ENCODE assay signal across 20 cellular contexts in the genomic region with DNA sequence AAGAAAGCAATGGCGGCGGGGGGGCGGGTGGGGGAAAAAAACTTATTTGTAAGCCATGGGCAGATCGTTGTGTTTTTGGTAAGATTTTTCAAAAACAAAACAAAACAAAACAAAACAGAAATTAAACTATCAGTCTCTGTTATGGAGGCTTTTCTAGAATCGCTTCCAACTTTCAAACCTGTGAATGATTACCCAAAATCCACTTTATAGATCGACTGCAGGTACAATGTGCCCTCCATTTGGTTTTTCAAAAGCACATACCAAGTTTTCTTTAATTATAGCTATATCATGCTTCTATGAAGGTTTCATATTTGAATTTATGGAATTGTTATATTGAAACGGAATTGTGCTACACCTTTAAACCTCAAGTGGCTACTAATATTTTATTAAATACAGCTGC.
DNase-seq lines count a peak whose midpoint lies in the region; ATAC-seq, FAIRE-seq and TF ChIP-seq lines count a peak whose summit lies in the region.
"Had no signal": no experiment of that assay in that cellular context is flagged by ENCODE, and none has a peak within 500 bp of the region (broad histone marks: within the 10 kb centered on the region; RNA-seq: fewer than 3 reads in every experiment).

No MANE protein-coding gene starts in this region.

- H3K4me3 ChIP-seq in liver (ENCODE audit: low read depth in 1 of 3, low read length in 3 of 3) = peak overlapping the region in 1 of 3 donors; percentile 10
- no peak overlapping the region for H3K4me3 ChIP-seq in HepG2 (replicated peaks in 1 of 3; ENCODE audit: insufficient read depth in 1 of 3, low read depth in 2 of 3, low read length in 3 of 3)
- H3K4me3 ChIP-seq in right lobe of liver = no peak overlapping the region
- H3K4me3 ChIP-seq in MM.1S (ENCODE audit: low read length) = no peak overlapping the region
- H3K4me3 ChIP-seq: A549; BLaER1 treated with 17β-estradiol and CSF1 and Interleukin-3, amounts not matched to agents 10 nM and 100 nM had no signal

- intact Hi-C loops in HepG2 (cut with micrococcal nuclease; ENCODE audit: unreplicated experiment) = no loop called here
- intact Hi-C loops in right lobe of liver (cut with DNase I) = no loop called here

- FAIRE-seq in HepG2 (lab: Jason Lieb, UNC) = no peak
- FAIRE-seq: A549, D721Med, G401.6, GM12892, GM18507 had no signal

- no TSS peak for BruUV-seq in HepG2 (replicated peaks; lab: Mats Ljungman, UMichigan)

- in situ Hi-C loops in HepG2 (cut with HindIII; ENCODE audit: extremely low pct_ligation_motif_present, low pct_unique_long_range_greater_than_20kb) = no loop called here

- CTCF ChIA-PET in HepG2 (lab: Yijun Ruan, JAX; ENCODE audit: low intra/inter-chr PET ratio, low total read pairs) = no interaction called here

- H2AFZ ChIP-seq in HepG2 (ENCODE audit: low read length) = no peak overlapping the region
- H2AFZ ChIP-seq in MM.1S (ENCODE audit: low read length) = no peak overlapping the region

- H3K79me2 ChIP-seq in HepG2 (ENCODE audit: insufficient read depth, low read length) = no peaks in the 10 kb centered on the region
- H3K79me2 ChIP-seq in MM.1S (ENCODE audit: low read length) = no peaks in the 10 kb centered on the region

- TF ChIP-seq RAD21 in liver (IDR thresholded peaks at IDR 0.05) (no peak), HepG2 (CRISPR knock-in tag; IDR thresholded peaks at IDR 0.05) (no peak)

- DNase-seq in HepG2 (ENCODE audit: low spot score) = no peak
- DNase-seq in right lobe of liver = no peak
- DNase-seq in MM.1S = no peak
- DNase-seq in HUDEP-2 (lab: John Stamatoyannopoulos, UW; ENCODE audit: unreplicated experiment in 76 of 76) = no peak
- DNase-seq: AML-193; Caco-2; Calu3; CD4-positive, alpha-beta T cell; CD8-positive, alpha-beta T cell; DMS79 treated with DMSO at 0.1 percent for 48 hours; GF-D8 had no signal

- ATAC-seq in HepG2 = no peak
- ATAC-seq in right lobe of liver = peak; percentile 58 to 80 (median 68)
- ATAC-seq: A549; CD8-positive, alpha-beta T cell had no signal

- H3K9me3 ChIP-seq in liver (ENCODE audit: control insufficient read depth in 4 of 4, low read length in 3 of 4) (no peaks in the 10 kb centered on the region), HepG2 (ENCODE audit: low read length) (peaks cover 28% of the 10 kb centered on the region), right lobe of liver (no peaks in the 10 kb centered on the region), MM.1S (replicated peaks; ENCODE audit: insufficient read depth, low read length) (no peaks in the 10 kb centered on the region)
- H3K9me3 ChIP-seq: A549; BLaER1 treated with 17β-estradiol and CSF1 and Interleukin-3, amounts not matched to agents 10 nM and 100 nM; Caco-2 had no signal

- no peak overlapping the region for H3K27ac ChIP-seq in liver (ENCODE audit: low read depth in 1 of 2, low read length in 2 of 2)
- no peak overlapping the region for H3K27ac ChIP-seq in HepG2 (ENCODE audit: extremely low read length, insufficient read depth, low read length)
- peak overlapping the region in 1 of 3 donors; percentile 13 for H3K27ac ChIP-seq in right lobe of liver
- H3K27ac ChIP-seq in MM.1S (ENCODE audit: low read length) = no peak overlapping the region
- H3K27ac ChIP-seq: 22Rv1; A549; BLaER1 treated with 17β-estradiol and CSF1 and Interleukin-3, amounts not matched to agents 10 nM and 100 nM; C4-2B had no signal

- 51% methylated on average over 7 of the region's 7 CpGs for WGBS in liver
- 5% methylated on average over 7 of the region's 7 CpGs for WGBS in HepG2 (ENCODE audit: low lambda C conversion rate)
- 52% methylated on average over 7 of the region's 7 CpGs for WGBS in right lobe of liver (ENCODE audit: insufficient coverage, low coverage, low lambda C conversion rate, missing lambda C conversion rate)

- H3K4me1 ChIP-seq in liver (ENCODE audit: control insufficient read depth in 4 of 4, insufficient read depth in 4 of 4, low read length in 3 of 4) = peaks cover 3 to 10% (median 6%) of the 10 kb centered on the region in 4 donors
- no peaks in the 10 kb centered on the region for H3K4me1 ChIP-seq in HepG2 (ENCODE audit: insufficient read depth, low read length)
- peaks cover 0 to 15% (median 4%) of the 10 kb centered on the region in 4 donors for H3K4me1 ChIP-seq in right lobe of liver
- no peaks in the 10 kb centered on the region for H3K4me1 ChIP-seq in MM.1S (ENCODE audit: low read length)
- H3K4me1 ChIP-seq: A549; BLaER1 treated with 17β-estradiol and CSF1 and Interleukin-3, amounts not matched to agents 10 nM and 100 nM; Caco-2 had no signal

- POLR2A ChIA-PET in HepG2 (lab: Yijun Ruan, JAX) = no interaction called here

- H3K9me2 ChIP-seq in MM.1S (replicated peaks; ENCODE audit: insufficient read depth, low read length) = no peaks in the 10 kb centered on the region

- no peak overlapping the region for H3K9ac ChIP-seq in liver (ENCODE audit: low read depth in 1 of 2, low read length in 2 of 2)
- no peak overlapping the region for H3K9ac ChIP-seq in HepG2 (ENCODE audit: insufficient read depth, low read depth, low read length)
- H3K9ac ChIP-seq in MM.1S (ENCODE audit: low read length) = no peak overlapping the region
- H3K9ac ChIP-seq: BLaER1 treated with 17β-estradiol and CSF1 and Interleukin-3, amounts not matched to agents 10 nM and 100 nM had no signal

- TF ChIP-seq EP300 in HepG2 (IDR thresholded peaks at IDR 0.05; ENCODE audit: low read depth in 2 of 2, low read length in 2 of 2) = no peak
- no peak for TF ChIP-seq EP300 in HepG2 (CRISPR knock-in tag; IDR thresholded peaks at IDR 0.05; ENCODE audit: borderline replicate concordance)

- H3K36me3 ChIP-seq in liver (ENCODE audit: control insufficient read depth in 4 of 4, insufficient read depth in 3 of 4, low read depth in 1 of 4, low read length in 3 of 4) = no peaks in the 10 kb centered on the region
- H3K36me3 ChIP-seq in HepG2 (replicated peaks in 1 of 2; ENCODE audit: control insufficient read depth in 1 of 2, insufficient read depth in 2 of 2, low read length in 2 of 2) = no peaks in the 10 kb centered on the region
- no peaks in the 10 kb centered on the region for H3K36me3 ChIP-seq in right lobe of liver
- no peaks in the 10 kb centered on the region for H3K36me3 ChIP-seq in MM.1S (replicated peaks; ENCODE audit: insufficient read depth, low read length)
- H3K36me3 ChIP-seq: BLaER1 treated with 17β-estradiol and CSF1 and Interleukin-3, amounts not matched to agents 10 nM and 100 nM had no signal

- TF ChIP-seq POLR2A in HepG2 (IDR thresholded peaks at IDR 0.05; ENCODE audit: insufficient read depth in 1 of 2, low read depth in 2 of 2, low read length in 2 of 2) (no peak), right lobe of liver (IDR thresholded peaks at IDR 0.05) (no peak)

- no peaks in the 10 kb centered on the region for H4K20me1 ChIP-seq in HepG2 (ENCODE audit: insufficient read depth, low read length)
- no peaks in the 10 kb centered on the region for H4K20me1 ChIP-seq in MM.1S (ENCODE audit: insufficient read depth, low read length)
- H4K20me1 ChIP-seq: BLaER1 treated with 17β-estradiol and CSF1 and Interleukin-3, amounts not matched to agents 10 nM and 100 nM had no signal

- TF ChIP-seq CTCF in liver (IDR thresholded peaks at IDR 0.05; ENCODE audit: low read depth, low read length, missing input control) (no peak), HepG2 (CRISPR knock-in tag; IDR thresholded peaks at IDR 0.05) (no peak), right lobe of liver (IDR thresholded peaks at IDR 0.05) (no peak), MM.1S (IDR thresholded peaks at IDR 0.05; ENCODE audit: low read length) (no peak)

- no peaks in the 10 kb centered on the region for H3F3A ChIP-seq in MM.1S (ENCODE audit: insufficient read depth, low read length)

- H3K27me3 ChIP-seq in liver (ENCODE audit: control insufficient read depth in 4 of 4, insufficient read depth in 4 of 4, low read length in 3 of 4) (no peaks in the 10 kb centered on the region), HepG2 (ENCODE audit: control insufficient read depth in 1 of 2, insufficient read depth in 2 of 2, low read length in 2 of 2) (no peaks in the 10 kb centered on the region), right lobe of liver (no peaks in the 10 kb centered on the region), MM.1S (replicated peaks; ENCODE audit: insufficient read depth, low read length) (no peaks in the 10 kb centered on the region)
- H3K27me3 ChIP-seq: BLaER1 treated with 17β-estradiol and CSF1 and Interleukin-3, amounts not matched to agents 10 nM and 100 nM had no signal

- H3K4me2 ChIP-seq in HepG2 (ENCODE audit: low read depth, low read length) (no peak overlapping the region), MM.1S (ENCODE audit: low read depth, low read length) (no peak overlapping the region)
- H3K4me2 ChIP-seq: A549; BLaER1 treated with 17β-estradiol and CSF1 and Interleukin-3, amounts not matched to agents 10 nM and 100 nM had no signal

TF ChIP-seq in liver, 16 proteins besides CTCF, POLR2A, EP300 and RAD21 (continues in another document):
- TF ChIP-seq YY1 (IDR thresholded peaks at IDR 0.05) = peak; percentile 52
- no peak for TF ChIP-seq NR2F2 (IDR thresholded peaks at IDR 0.05)

TF ChIP-seq in HepG2, 621 proteins besides CTCF, POLR2A, EP300 and RAD21 (continues in another document):
- no peak for TF ChIP-seq ZNF530 (CRISPR knock-in tag; IDR thresholded peaks at IDR 0.05; ENCODE audit: low read depth)
- TF ChIP-seq, protein P1, sequence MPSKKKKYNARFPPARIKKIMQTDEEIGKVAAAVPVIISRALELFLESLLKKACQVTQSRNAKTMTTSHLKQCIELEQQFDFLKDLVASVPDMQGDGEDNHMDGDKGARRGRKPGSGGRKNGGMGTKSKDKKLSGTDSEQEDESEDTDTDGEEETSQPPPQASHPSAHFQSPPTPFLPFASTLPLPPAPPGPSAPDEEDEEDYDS (CRISPR knock-in tag; IDR thresholded peaks at IDR 0.05) = no peak
